ENCODE assay signal across 18 cellular contexts in genomic region chr14:34678735-34679134, GRCh38. TPM values are rescaled to one million over a fixed set of nuclear protein-coding genes. Genes with fewer than 3 reads are reported as not detected.
DNase-seq lines count a peak whose midpoint lies in the region; ATAC-seq, FAIRE-seq and TF ChIP-seq lines count a peak whose summit lies in the region.
"Had no signal": no experiment of that assay in that cellular context is flagged by ENCODE, and none has a peak within 500 bp of the region (broad histone marks: within the 10 kb centered on the region; RNA-seq: fewer than 3 reads in every experiment).

No MANE protein-coding gene starts in this region.

- peak in 1 of 2 experiments; percentile 28; a peak in 2 of 6 replicates for ATAC-seq in A549

- CTCF ChIA-PET in A549 (lab: Yijun Ruan, JAX) (interaction anchor here (0.6 to 1.0 kb wide), 3 partner anchors 16 to 419 kb away, joined by 3 to 6 read pairs (median 3); no protein-coding TSS in a partner anchor), PC-9 (lab: Charles Lee) (no interaction called here)

- H4K20me1 ChIP-seq in PC-9 (ENCODE audit: insufficient read depth): no peaks in the 10 kb centered on the region
- H4K20me1 ChIP-seq: BLaER1 treated with 17β-estradiol and CSF1 and Interleukin-3, amounts not matched to agents 10 nM and 100 nM had no signal

- TF ChIP-seq CTCF in A549 (IDR thresholded peaks at IDR 0.05) (no peak), PC-9 (conservative IDR thresholded peaks at IDR 0.05) (no peak), brain microvascular endothelial cell (IDR thresholded peaks at IDR 0.05; ENCODE audit: low read depth, low read length, missing control alignments) (no peak), coronary artery (IDR thresholded peaks at IDR 0.05) (no peak)

- in situ Hi-C loops in brain microvascular endothelial cell (cut with HindIII; ENCODE audit: low pct_ligation_motif_present, low sequenced_read_pairs): no loop called here

- H2BK12ac ChIP-seq in neuronal stem cell (ENCODE audit: low read length): no peak overlapping the region

- H3K9me2 ChIP-seq in PC-9 (ENCODE audit: insufficient read depth): no peaks in the 10 kb centered on the region

- TF ChIP-seq RAD21 in A549 (conservative IDR thresholded peaks at IDR 0.05 in 1 of 2, IDR thresholded peaks at IDR 0.05 in 1 of 2): no peak

- WGBS in A549 (ENCODE audit: missing lambda C conversion rate): 90% methylated on average over 8 of the region's 8 CpGs
- no CpG with 5 or more reads among the region's 8 CpGs for WGBS in neuronal stem cell (ENCODE audit: extremely low coverage in 2 of 2, insufficient read length in 2 of 2, insufficient replicate concordance in 1 of 2), 2 donors

- H3K36me3 ChIP-seq in PC-9 (ENCODE audit: low read depth): no peaks in the 10 kb centered on the region
- H3K36me3 ChIP-seq in brain microvascular endothelial cell (replicated peaks): no peaks in the 10 kb centered on the region
- H3K36me3 ChIP-seq in neuronal stem cell (replicated peaks in 1 of 2; ENCODE audit: control insufficient read depth in 2 of 2, insufficient read depth in 2 of 2, low read length in 2 of 2): no peaks in the 10 kb centered on the region
- H3K36me3 ChIP-seq: BLaER1 treated with 17β-estradiol and CSF1 and Interleukin-3, amounts not matched to agents 10 nM and 100 nM had no signal

- H3K79me1 ChIP-seq in neuronal stem cell (ENCODE audit: low read depth, low read length): no peaks in the 10 kb centered on the region

- no TSS peak for BruUV-seq in PC-9 (replicated peaks; lab: Mats Ljungman, UMichigan)

- H3K4ac ChIP-seq in neuronal stem cell (ENCODE audit: low read length): no peak overlapping the region

- H3K4me3 ChIP-seq in A549: no peak overlapping the region
- no peak overlapping the region for H3K4me3 ChIP-seq in PC-9
- H3K4me3 ChIP-seq in brain microvascular endothelial cell (ENCODE audit: low read depth, low read length): no peak overlapping the region
- no peak overlapping the region for H3K4me3 ChIP-seq in neuronal stem cell (ENCODE audit: low read length in 2 of 2)
- no peak overlapping the region for H3K4me3 ChIP-seq in coronary artery
- H3K4me3 ChIP-seq: BLaER1 treated with 17β-estradiol and CSF1 and Interleukin-3, amounts not matched to agents 10 nM and 100 nM had no signal

- H2AFZ ChIP-seq in PC-9: no peak overlapping the region
- no peak overlapping the region for H2AFZ ChIP-seq in neuronal stem cell (ENCODE audit: low read length)

- no peak overlapping the region for H2BK5ac ChIP-seq in neuronal stem cell (ENCODE audit: low read length)

- no peaks in the 10 kb centered on the region for H3F3A ChIP-seq in PC-9 (ENCODE audit: insufficient read depth, low read depth)

- H3K9ac ChIP-seq in neuronal stem cell (ENCODE audit: low read depth, low read length, poor library complexity): no peak overlapping the region
- H3K9ac ChIP-seq: BLaER1 treated with 17β-estradiol and CSF1 and Interleukin-3, amounts not matched to agents 10 nM and 100 nM had no signal

- TF ChIP-seq POLR2A in A549 (IDR thresholded peaks at IDR 0.05; ENCODE audit: low read length): no peak

- H3K4me1 ChIP-seq in A549 (peaks cover 24% of the 10 kb centered on the region), PC-9 (replicated peaks; ENCODE audit: insufficient read depth) (peaks cover 18% of the 10 kb centered on the region), neuronal stem cell (ENCODE audit: control insufficient read depth in 2 of 2, insufficient read depth in 1 of 2, low read depth in 1 of 2, low read length in 2 of 2) (peaks cover 3 to 7% of the 10 kb centered on the region in 2 donors)

- no peak overlapping the region for H2AK5ac ChIP-seq in neuronal stem cell (ENCODE audit: low read depth, low read length)

- no peaks in the 10 kb centered on the region for H3K79me2 ChIP-seq in PC-9 (ENCODE audit: low read depth)

- FAIRE-seq in A549 (lab: Jason Lieb, UNC): no peak
- FAIRE-seq: A204.1, GM12891 had no signal

- no peak overlapping the region for H2BK15ac ChIP-seq in neuronal stem cell (ENCODE audit: low read length)

- H3K9me3 ChIP-seq in A549 (no peaks in the 10 kb centered on the region), PC-9 (ENCODE audit: insufficient read depth, low read depth) (no peaks in the 10 kb centered on the region), neuronal stem cell (replicated peaks in 1 of 2; ENCODE audit: control insufficient read depth in 2 of 2, insufficient read depth in 1 of 2, low read depth in 1 of 2, low read length in 2 of 2) (no peaks in the 10 kb centered on the region)
- H3K9me3 ChIP-seq: BLaER1 treated with 17β-estradiol and CSF1 and Interleukin-3, amounts not matched to agents 10 nM and 100 nM had no signal

- H4K91ac ChIP-seq in neuronal stem cell (ENCODE audit: low read depth, low read length, poor library complexity): no peak overlapping the region

- DNase-seq in A549 (ENCODE audit: low read depth in 1 of 2, low spot score in 1 of 2): no peak
- DNase-seq in PC-9: no peak
- DNase-seq in brain microvascular endothelial cell: no peak
- DNase-seq in neuronal stem cell (ENCODE audit: low spot score): no peak
- no peak for DNase-seq in NCI-H226
- DNase-seq in coronary artery (ENCODE audit: low spot score): no peak
- no peak for DNase-seq in GM19240 (ENCODE audit: insufficient read length, low spot score)
- DNase-seq in stimulated activated CD4-positive, alpha-beta T cell treated with anti-CD3 and anti-CD28 coated beads, Interleukin-1b, Interleukin-23, amount 100 ng/mL, for 48 hours: no peak
- DNase-seq: GF-D8, Kasumi-1, NCI-H1105, NCI-H1694, NCI-H2227 treated with DMSO at 0.1 percent for 48 hours, NCI-H524 treated with DMSO at 0.1 percent for 48 hours, RPMI8226 had no signal

- peak overlapping the region; percentile 27 for H3K4me2 ChIP-seq in A549
- H3K4me2 ChIP-seq in PC-9: peak overlapping the region; percentile 17
- no peak overlapping the region for H3K4me2 ChIP-seq in neuronal stem cell (ENCODE audit: insufficient read depth, low read length, poor library complexity, severe bottlenecking)
- H3K4me2 ChIP-seq: BLaER1 treated with 17β-estradiol and CSF1 and Interleukin-3, amounts not matched to agents 10 nM and 100 nM had no signal

- POLR2A ChIA-PET in A549 (lab: Yijun Ruan, JAX): interaction anchor here (1.0 kb wide), 1 partner anchor 15 kb away, joined by 3 read pairs; no protein-coding TSS in a partner anchor
- POLR2A ChIA-PET in PC-9 (lab: Charles Lee; ENCODE audit: unreplicated experiment): no interaction called here

- H3K27ac ChIP-seq in A549 (peak overlapping the region; percentile 15 to 63; a peak in 4 of 6 replicates), PC-9 (no peak overlapping the region), brain microvascular endothelial cell (peak overlapping the region; percentile 78), neuronal stem cell (replicated peaks; ENCODE audit: low read length) (no peak overlapping the region), coronary artery (no peak overlapping the region)
- H3K27ac ChIP-seq: BLaER1 treated with 17β-estradiol and CSF1 and Interleukin-3, amounts not matched to agents 10 nM and 100 nM had no signal

- H4K8ac ChIP-seq in neuronal stem cell (ENCODE audit: low read depth, low read length): no peak overlapping the region

- H3K18ac ChIP-seq in neuronal stem cell (ENCODE audit: low read length): no peak overlapping the region

- no peak for TF ChIP-seq EP300 in A549 (IDR thresholded peaks at IDR 0.05)

- peak overlapping the region; percentile 71 for H3K14ac ChIP-seq in neuronal stem cell (ENCODE audit: low read length)

- intact Hi-C loops in PC-9 (cut with micrococcal nuclease; ENCODE audit: unreplicated experiment): loop anchor here (5.0 to 10.0 kb wide), 2 partner anchors 34 to 196 kb away; partner anchors contain the start of genes BAZ1A and CFL2

- no peak overlapping the region for H2BK120ac ChIP-seq in neuronal stem cell (ENCODE audit: low read depth, low read length)

- H3K23ac ChIP-seq in neuronal stem cell (ENCODE audit: low read depth, low read length, poor library complexity): no peak overlapping the region

- no peaks in the 10 kb centered on the region for H3K27me3 ChIP-seq in PC-9 (ENCODE audit: insufficient read depth, low read depth)
- H3K27me3 ChIP-seq in brain microvascular endothelial cell (replicated peaks): no peaks in the 10 kb centered on the region
- H3K27me3 ChIP-seq in neuronal stem cell (ENCODE audit: control insufficient read depth in 3 of 3, insufficient read depth in 3 of 3, low read depth in 1 of 3, low read length in 3 of 3): peaks cover 0 to 3% (median 0%) of the 10 kb centered on the region in 3 experiments
- H3K27me3 ChIP-seq: BLaER1 treated with 17β-estradiol and CSF1 and Interleukin-3, amounts not matched to agents 10 nM and 100 nM had no signal

TF ChIP-seq in A549, 52 proteins besides CTCF, POLR2A, EP300 and RAD21 (continues in another document):
- TF ChIP-seq JUNB (IDR thresholded peaks at IDR 0.05) (no peak), ESRRA (IDR thresholded peaks at IDR 0.05; ENCODE audit: borderline replicate concordance, low read length) (no peak), ZFP36 (IDR thresholded peaks at IDR 0.05; ENCODE audit: borderline replicate concordance, partially characterized antibody) (no peak), CEBPB (IDR thresholded peaks at IDR 0.05) (no peak), ELK1 (IDR thresholded peaks at IDR 0.05; ENCODE audit: low read depth, low read length) (no peak)

RNA-seq across cellular contexts. Expression of gene CFL2, which starts 35.7 kb away (rescaled TPM):
- polyA plus RNA-seq in A549 (2011; rRNA removed): 144 and 167 TPM in 2 replicates
- 29.1 and 30.7 TPM in 2 replicates for polyA plus RNA-seq in A549 (2012; cell fraction: cytosol; rRNA removed)
- 7.2 and 13.0 TPM in 2 replicates for polyA plus RNA-seq in A549 (2012; cell fraction: nucleus; rRNA removed)
- 105 to 116 TPM (median 105 TPM) in 3 replicates for polyA plus RNA-seq in A549 (2017; fragmentation: RNase III; extraction: RNeasy Plus Mini Kit Qiagen cat#74134 plus additional on column Dnase treatment)
- polyA minus RNA-seq in A549 (2011; rRNA and poly(A)+ RNA removed): 33.0 and 37.8 TPM in 2 replicates
- total RNA-seq in PC-9 (2021): 18.5 and 30.5 TPM in 2 replicates
- 34.9 TPM for polyA plus RNA-seq in neuronal stem cell (2013, experiment 1 of 2)
- 35.4 TPM for polyA plus RNA-seq in neuronal stem cell (2013, experiment 2 of 2)

RNA-seq across cellular contexts. Expression of gene SNX6, which starts 48.8 kb away (rescaled TPM):
- polyA plus RNA-seq in A549 (2011; rRNA removed) (99.4 and 149 TPM in 2 replicates), A549 (2017; fragmentation: RNase III; extraction: RNeasy Plus Mini Kit Qiagen cat#74134 plus additional on column Dnase treatment) (174 to 187 TPM (median 174 TPM) in 3 replicates)
- 35.3 and 41.6 TPM in 2 replicates for polyA plus RNA-seq in A549 (2012; cell fraction: cytosol; rRNA removed)
- polyA plus RNA-seq in A549 (2012; cell fraction: nucleus; rRNA removed): 30.4 and 68.7 TPM in 2 replicates
- 19.7 and 24.8 TPM in 2 replicates for polyA minus RNA-seq in A549 (2011; rRNA and poly(A)+ RNA removed)
- total RNA-seq in PC-9 (2021): 43.0 and 51.8 TPM in 2 replicates
- polyA plus RNA-seq in neuronal stem cell (2013, experiment 1 of 2): 68.8 TPM
- polyA plus RNA-seq in neuronal stem cell (2013, experiment 2 of 2): 71.0 TPM

Comparison
In these comparisons a context has a peak if more than half of its experiments do, and no peak if none do; other contexts are left out.
1. H3K27ac ChIP-seq: peak in A549 (2 of 2) and brain microvascular endothelial cell (single experiment); none in PC-9 (single experiment), neuronal stem cell (single experiment) and coronary artery (0 of 2).